Comparison of ENCODE assay signal across 14 cellular contexts in genomic region chr5:133365738-133366137, GRCh38.
A peak's percentile ranks its signal among the peaks of the same experiment; 100 is the strongest.
DNase-seq lines count a peak whose midpoint lies in the region; ATAC-seq and TF ChIP-seq lines count a peak whose summit lies in the region.
"Had no signal": no experiment of that assay in that cellular context is flagged by ENCODE, and none has a peak within 500 bp of the region (broad histone marks: within the 10 kb centered on the region; RNA-seq: fewer than 3 reads in every experiment).

No MANE protein-coding gene starts in this region.

- no peaks in the 10 kb centered on the region for H3K9me3 Mint-ChIP-seq in neural progenitor cell

- H3K27ac ChIP-seq in right atrium auricular region (no peak overlapping the region), heart left ventricle (no peak overlapping the region), neural progenitor cell (no peak overlapping the region), vagina (no peak overlapping the region)
- H3K27ac ChIP-seq: 22Rv1, BLaER1 had no signal

- no peaks in the 10 kb centered on the region for H3K36me3 ChIP-seq in right atrium auricular region
- no peaks in the 10 kb centered on the region for H3K36me3 ChIP-seq in heart left ventricle
- H3K36me3 ChIP-seq in neural progenitor cell, result no peaks in the 10 kb centered on the region
- H3K36me3 ChIP-seq in vagina, result no peaks in the 10 kb centered on the region
- H3K36me3 ChIP-seq: BLaER1 had no signal

- no peaks in the 10 kb centered on the region for H4K20me1 ChIP-seq in neural progenitor cell (ENCODE audit: low read depth)
- H4K20me1 ChIP-seq: BLaER1 had no signal

- H3K4me1 ChIP-seq in right atrium auricular region, result peaks cover 0 to 11% of the 10 kb centered on the region in 2 donors
- H3K4me1 ChIP-seq in heart left ventricle, result peaks cover 0 to 8% (median 0%) of the 10 kb centered on the region in 12 donors
- H3K4me1 ChIP-seq in neural progenitor cell, result peaks cover 61% of the 10 kb centered on the region
- peaks cover 27% of the 10 kb centered on the region for H3K4me1 ChIP-seq in vagina

- H3K4me2 ChIP-seq in neural progenitor cell, result peak overlapping the region; percentile 31
- H3K4me2 ChIP-seq: BLaER1 had no signal

- intact Hi-C loops in heart left ventricle (cut with DNase I) (no loop called here), vagina (cut with DNase I) (no loop called here)

- no peaks in the 10 kb centered on the region for H3K27me3 ChIP-seq in right atrium auricular region
- peaks cover 0 to 21% (median 0%) of the 10 kb centered on the region in 9 donors for H3K27me3 ChIP-seq in heart left ventricle
- H3K27me3 ChIP-seq in neural progenitor cell, result no peaks in the 10 kb centered on the region
- H3K27me3 ChIP-seq in vagina, result no peaks in the 10 kb centered on the region
- H3K27me3 ChIP-seq: BLaER1 had no signal

- H3K27ac Mint-ChIP-seq in neural progenitor cell, result no peak overlapping the region

- H2AFZ ChIP-seq in neural progenitor cell (replicated peaks), result no peak overlapping the region

- H3K9ac ChIP-seq in neural progenitor cell, result no peak overlapping the region
- H3K9ac ChIP-seq: BLaER1 had no signal

- H3K4me3 ChIP-seq in right atrium auricular region (no peak overlapping the region), heart left ventricle (no peak overlapping the region), neural progenitor cell (no peak overlapping the region), vagina (no peak overlapping the region)
- H3K4me3 ChIP-seq: BLaER1 had no signal

- ATAC-seq in heart left ventricle (no peak), HG03139 (IDR thresholded peaks at IDR 0.05; ENCODE audit: unreplicated experiment) (no peak)
- ATAC-seq: HCT116 had no signal

- H3K4me1 Mint-ChIP-seq in neural progenitor cell, result peaks cover 68% of the 10 kb centered on the region

- H3K9me3 ChIP-seq in right atrium auricular region (no peaks in the 10 kb centered on the region), heart left ventricle (no peaks in the 10 kb centered on the region), neural progenitor cell (ENCODE audit: low read depth) (no peaks in the 10 kb centered on the region), vagina (no peaks in the 10 kb centered on the region)
- H3K9me3 ChIP-seq: BLaER1 had no signal

- peaks cover 8% of the 10 kb centered on the region for H3K27me3 Mint-ChIP-seq in neural progenitor cell (ENCODE audit: insufficient read depth, low read depth)

- peaks cover 32% of the 10 kb centered on the region for H3F3A ChIP-seq in neural progenitor cell (ENCODE audit: low read depth)

- H3K79me2 ChIP-seq in neural progenitor cell (ENCODE audit: low read depth), result no peaks in the 10 kb centered on the region

- no peaks in the 10 kb centered on the region for H3K36me3 Mint-ChIP-seq in neural progenitor cell

- TF ChIP-seq CTCF in right atrium auricular region (IDR thresholded peaks at IDR 0.05) (no peak), heart left ventricle (IDR thresholded peaks at IDR 0.05) (no peak), neural progenitor cell (IDR thresholded peaks at IDR 0.05) (no peak), vagina (IDR thresholded peaks at IDR 0.05) (no peak)

- DNase-seq in right atrium auricular region (ENCODE audit: low spot score) (peak; percentile 30), heart left ventricle (no peak), ecto neural progenitor cell (ENCODE audit: low spot score) (peak; percentile 44), neural progenitor cell (ENCODE audit: low spot score) (no peak), vagina (ENCODE audit: extremely low spot score in 2 of 2) (peak; percentile 52 to 78), amygdala (lab: John Stamatoyannopoulos, UW) (no peak), T-helper 2 cell (no peak)
- DNase-seq: AML-193, DMS53, GF-D8 had no signal

- TF ChIP-seq POLR2A in heart left ventricle (IDR thresholded peaks at IDR 0.05), result no peak
- no peak for TF ChIP-seq POLR2A in vagina (IDR thresholded peaks at IDR 0.05)

- H3K4me3 Mint-ChIP-seq in neural progenitor cell, result peak overlapping the region; percentile 34

- 71 to 81% (median 76%) methylated on average over 6 of the region's 6 CpGs for whole genome bisulfite sequencing in heart left ventricle, 4 donors

Comparison
In these comparisons a context has a peak if more than half of its experiments do, and no peak if none do; other contexts are left out.
1. DNase-seq: peak in right atrium auricular region (single experiment), ecto neural progenitor cell (single experiment) and vagina (2 of 2); none in heart left ventricle (0 of 5), neural progenitor cell (single experiment), amygdala (0 of 56) and T-helper 2 cell (0 of 5).